Comparison of ENCODE assay signal across 1 cellular context in genomic region chr17:4789951-4790704, GRCh38.
TF ChIP-seq lines count a peak whose summit lies in the region.

No MANE protein-coding gene starts in this region.

TF ChIP-seq in GM12878, 131 proteins besides CTCF, POLR2A, EP300 and RAD21 (continued from another document and continues in another):
- TF ChIP-seq, protein P1, sequence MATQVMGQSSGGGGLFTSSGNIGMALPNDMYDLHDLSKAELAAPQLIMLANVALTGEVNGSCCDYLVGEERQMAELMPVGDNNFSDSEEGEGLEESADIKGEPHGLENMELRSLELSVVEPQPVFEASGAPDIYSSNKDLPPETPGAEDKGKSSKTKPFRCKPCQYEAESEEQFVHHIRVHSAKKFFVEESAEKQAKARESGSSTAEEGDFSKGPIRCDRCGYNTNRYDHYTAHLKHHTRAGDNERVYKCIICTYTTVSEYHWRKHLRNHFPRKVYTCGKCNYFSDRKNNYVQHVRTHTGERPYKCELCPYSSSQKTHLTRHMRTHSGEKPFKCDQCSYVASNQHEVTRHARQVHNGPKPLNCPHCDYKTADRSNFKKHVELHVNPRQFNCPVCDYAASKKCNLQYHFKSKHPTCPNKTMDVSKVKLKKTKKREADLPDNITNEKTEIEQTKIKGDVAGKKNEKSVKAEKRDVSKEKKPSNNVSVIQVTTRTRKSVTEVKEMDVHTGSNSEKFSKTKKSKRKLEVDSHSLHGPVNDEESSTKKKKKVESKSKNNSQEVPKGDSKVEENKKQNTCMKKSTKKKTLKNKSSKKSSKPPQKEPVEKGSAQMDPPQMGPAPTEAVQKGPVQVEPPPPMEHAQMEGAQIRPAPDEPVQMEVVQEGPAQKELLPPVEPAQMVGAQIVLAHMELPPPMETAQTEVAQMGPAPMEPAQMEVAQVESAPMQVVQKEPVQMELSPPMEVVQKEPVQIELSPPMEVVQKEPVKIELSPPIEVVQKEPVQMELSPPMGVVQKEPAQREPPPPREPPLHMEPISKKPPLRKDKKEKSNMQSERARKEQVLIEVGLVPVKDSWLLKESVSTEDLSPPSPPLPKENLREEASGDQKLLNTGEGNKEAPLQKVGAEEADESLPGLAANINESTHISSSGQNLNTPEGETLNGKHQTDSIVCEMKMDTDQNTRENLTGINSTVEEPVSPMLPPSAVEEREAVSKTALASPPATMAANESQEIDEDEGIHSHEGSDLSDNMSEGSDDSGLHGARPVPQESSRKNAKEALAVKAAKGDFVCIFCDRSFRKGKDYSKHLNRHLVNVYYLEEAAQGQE (IDR thresholded peaks at IDR 0.05; ENCODE audit: low read depth, low read length) = no peak
- TF ChIP-seq POLR2AphosphoS2 (IDR thresholded peaks at IDR 0.05; ENCODE audit: low read depth, low read length) (no peak), ZNF274 (IDR thresholded peaks at IDR 0.05; ENCODE audit: insufficient read depth, insufficient read length) (no peak), HDGF (IDR thresholded peaks at IDR 0.05) (no peak), CHD4 (IDR thresholded peaks at IDR 0.05) (no peak), CHD2 (IDR thresholded peaks at IDR 0.05; ENCODE audit: borderline replicate concordance, low read depth, low read length) (no peak), SIX5 (IDR thresholded peaks at IDR 0.05; ENCODE audit: low read depth, low read length, severe bottlenecking) (no peak), RB1 (IDR thresholded peaks at IDR 0.05; ENCODE audit: borderline replicate concordance) (peak; percentile 88; the same call in 1 of the 2 replicates), EED (IDR thresholded peaks at IDR 0.05; ENCODE audit: low read depth) (peak; percentile 31; the same call in 1 of the 2 replicates), IRF3 (IDR thresholded peaks at IDR 0.05) (no peak), STAT1 (conservative IDR thresholded peaks at IDR 0.05) (no peak), NFXL1 (IDR thresholded peaks at IDR 0.05; ENCODE audit: borderline replicate concordance) (peak; percentile 73; the same call in 1 of the 2 replicates), PAX5 (IDR thresholded peaks at IDR 0.05; ENCODE audit: borderline replicate concordance, low read depth, low read length) (no peak; the same call in 1 of the 2 replicates), POLR2AphosphoS5 (IDR thresholded peaks at IDR 0.05; ENCODE audit: low read length) (no peak), CBX3 (IDR thresholded peaks at IDR 0.05; ENCODE audit: borderline replicate concordance, low read depth) (no peak), ETV6 (conservative IDR thresholded peaks at IDR 0.05 in 1 of 2, IDR thresholded peaks at IDR 0.05 in 1 of 2; ENCODE audit: borderline replicate concordance in 1 of 2, low read depth in 1 of 2) (no peak), TBL1XR1 (IDR thresholded peaks at IDR 0.05; ENCODE audit: low read depth, low read length) (no peak), ZNF592 (IDR thresholded peaks at IDR 0.05) (peak; percentile 89), ZNF207 (IDR thresholded peaks at IDR 0.05; ENCODE audit: borderline replicate concordance) (peak; percentile 77; the same call in 1 of the 2 replicates), TCF3 (IDR thresholded peaks at IDR 0.05; ENCODE audit: borderline replicate concordance, insufficient read depth, low read depth, low read length) (peak; percentile 63; the same call in 1 of the 2 replicates), ZNF622 (IDR thresholded peaks at IDR 0.05) (no peak), SREBF1 (IDR thresholded peaks at IDR 0.05; ENCODE audit: low read length) (no peak), GABPA (IDR thresholded peaks at IDR 0.05; ENCODE audit: low read depth) (no peak), ZNF384 (IDR thresholded peaks at IDR 0.05; ENCODE audit: borderline replicate concordance, low read depth, low read length) (no peak), IKZF1 (conservative IDR thresholded peaks at IDR 0.05) (peak; percentile 97), CUX1 (IDR thresholded peaks at IDR 0.05; ENCODE audit: insufficient replicate concordance, low read depth, low read length) (no peak), YBX1 (IDR thresholded peaks at IDR 0.05) (no peak), ASH2L (IDR thresholded peaks at IDR 0.05; ENCODE audit: borderline replicate concordance, low read depth) (no peak), SP1 (IDR thresholded peaks at IDR 0.05; ENCODE audit: low read depth, low read length) (no peak), MYB (IDR thresholded peaks at IDR 0.05; ENCODE audit: borderline replicate concordance, low read depth, low read length) (no peak), KDM1A (IDR thresholded peaks at IDR 0.05; ENCODE audit: borderline replicate concordance) (no peak), ZBED1 (IDR thresholded peaks at IDR 0.05; ENCODE audit: borderline replicate concordance) (no peak)
- TF ChIP-seq, protein P2, sequence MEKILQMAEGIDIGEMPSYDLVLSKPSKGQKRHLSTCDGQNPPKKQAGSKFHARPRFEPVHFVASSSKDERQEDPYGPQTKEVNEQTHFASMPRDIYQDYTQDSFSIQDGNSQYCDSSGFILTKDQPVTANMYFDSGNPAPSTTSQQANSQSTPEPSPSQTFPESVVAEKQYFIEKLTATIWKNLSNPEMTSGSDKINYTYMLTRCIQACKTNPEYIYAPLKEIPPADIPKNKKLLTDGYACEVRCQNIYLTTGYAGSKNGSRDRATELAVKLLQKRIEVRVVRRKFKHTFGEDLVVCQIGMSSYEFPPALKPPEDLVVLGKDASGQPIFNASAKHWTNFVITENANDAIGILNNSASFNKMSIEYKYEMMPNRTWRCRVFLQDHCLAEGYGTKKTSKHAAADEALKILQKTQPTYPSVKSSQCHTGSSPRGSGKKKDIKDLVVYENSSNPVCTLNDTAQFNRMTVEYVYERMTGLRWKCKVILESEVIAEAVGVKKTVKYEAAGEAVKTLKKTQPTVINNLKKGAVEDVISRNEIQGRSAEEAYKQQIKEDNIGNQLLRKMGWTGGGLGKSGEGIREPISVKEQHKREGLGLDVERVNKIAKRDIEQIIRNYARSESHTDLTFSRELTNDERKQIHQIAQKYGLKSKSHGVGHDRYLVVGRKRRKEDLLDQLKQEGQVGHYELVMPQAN (conservative IDR thresholded peaks at IDR 0.05) = 0 out of 2 replicates have a peak, but pooled peaks have one; percentile 87
- TF ChIP-seq, protein P3, sequence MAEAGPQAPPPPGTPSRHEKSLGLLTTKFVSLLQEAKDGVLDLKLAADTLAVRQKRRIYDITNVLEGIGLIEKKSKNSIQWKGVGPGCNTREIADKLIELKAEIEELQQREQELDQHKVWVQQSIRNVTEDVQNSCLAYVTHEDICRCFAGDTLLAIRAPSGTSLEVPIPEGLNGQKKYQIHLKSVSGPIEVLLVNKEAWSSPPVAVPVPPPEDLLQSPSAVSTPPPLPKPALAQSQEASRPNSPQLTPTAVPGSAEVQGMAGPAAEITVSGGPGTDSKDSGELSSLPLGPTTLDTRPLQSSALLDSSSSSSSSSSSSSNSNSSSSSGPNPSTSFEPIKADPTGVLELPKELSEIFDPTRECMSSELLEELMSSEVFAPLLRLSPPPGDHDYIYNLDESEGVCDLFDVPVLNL (IDR thresholded peaks at IDR 0.05; ENCODE audit: low read depth, low read length) = no peak
- TF ChIP-seq, protein P4, sequence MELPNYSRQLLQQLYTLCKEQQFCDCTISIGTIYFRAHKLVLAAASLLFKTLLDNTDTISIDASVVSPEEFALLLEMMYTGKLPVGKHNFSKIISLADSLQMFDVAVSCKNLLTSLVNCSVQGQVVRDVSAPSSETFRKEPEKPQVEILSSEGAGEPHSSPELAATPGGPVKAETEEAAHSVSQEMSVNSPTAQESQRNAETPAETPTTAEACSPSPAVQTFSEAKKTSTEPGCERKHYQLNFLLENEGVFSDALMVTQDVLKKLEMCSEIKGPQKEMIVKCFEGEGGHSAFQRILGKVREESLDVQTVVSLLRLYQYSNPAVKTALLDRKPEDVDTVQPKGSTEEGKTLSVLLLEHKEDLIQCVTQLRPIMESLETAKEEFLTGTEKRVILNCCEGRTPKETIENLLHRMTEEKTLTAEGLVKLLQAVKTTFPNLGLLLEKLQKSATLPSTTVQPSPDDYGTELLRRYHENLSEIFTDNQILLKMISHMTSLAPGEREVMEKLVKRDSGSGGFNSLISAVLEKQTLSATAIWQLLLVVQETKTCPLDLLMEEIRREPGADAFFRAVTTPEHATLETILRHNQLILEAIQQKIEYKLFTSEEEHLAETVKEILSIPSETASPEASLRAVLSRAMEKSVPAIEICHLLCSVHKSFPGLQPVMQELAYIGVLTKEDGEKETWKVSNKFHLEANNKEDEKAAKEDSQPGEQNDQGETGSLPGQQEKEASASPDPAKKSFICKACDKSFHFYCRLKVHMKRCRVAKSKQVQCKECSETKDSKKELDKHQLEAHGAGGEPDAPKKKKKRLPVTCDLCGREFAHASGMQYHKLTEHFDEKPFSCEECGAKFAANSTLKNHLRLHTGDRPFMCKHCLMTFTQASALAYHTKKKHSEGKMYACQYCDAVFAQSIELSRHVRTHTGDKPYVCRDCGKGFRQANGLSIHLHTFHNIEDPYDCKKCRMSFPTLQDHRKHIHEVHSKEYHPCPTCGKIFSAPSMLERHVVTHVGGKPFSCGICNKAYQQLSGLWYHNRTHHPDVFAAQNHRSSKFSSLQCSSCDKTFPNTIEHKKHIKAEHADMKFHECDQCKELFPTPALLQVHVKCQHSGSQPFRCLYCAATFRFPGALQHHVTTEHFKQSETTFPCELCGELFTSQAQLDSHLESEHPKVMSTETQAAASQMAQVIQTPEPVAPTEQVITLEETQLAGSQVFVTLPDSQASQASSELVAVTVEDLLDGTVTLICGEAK (IDR thresholded peaks at IDR 0.05; ENCODE audit: borderline replicate concordance) = no peak
